In the genomic region with DNA sequence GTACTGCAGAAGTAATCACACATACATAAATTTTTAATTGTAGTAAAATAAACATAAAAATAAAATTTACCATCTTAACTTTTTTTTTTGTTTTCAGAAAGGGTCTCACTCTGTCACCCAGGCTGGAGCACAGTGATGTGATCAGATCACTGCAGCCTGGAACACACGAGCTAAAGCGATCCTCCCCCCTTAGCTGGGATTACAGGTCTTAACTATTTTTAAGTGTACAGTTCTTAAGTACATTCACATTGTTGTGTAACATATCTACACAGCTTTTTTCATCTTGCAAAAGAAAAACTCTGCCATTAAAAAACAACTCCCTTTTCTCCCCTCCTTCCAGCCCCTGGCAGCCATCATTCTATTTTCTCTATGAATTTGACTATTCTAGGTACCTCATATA, we compare ENCODE assay signal across 16 cellular contexts.
DNase-seq lines count a peak whose midpoint lies in the region; ATAC-seq and TF ChIP-seq lines count a peak whose summit lies in the region.
"Had no signal": no experiment of that assay in that cellular context is flagged by ENCODE, and none has a peak within 500 bp of the region (broad histone marks: within the 10 kb centered on the region; RNA-seq: fewer than 3 reads in every experiment).

No MANE protein-coding gene starts in this region.

- H3K36me3 Mint-ChIP-seq in WTC11: peaks cover 59% of the 10 kb centered on the region

- H3K4me3 Mint-ChIP-seq in WTC11: no peak overlapping the region

- peaks cover 33% of the 10 kb centered on the region for H3K36me3 ChIP-seq in left ventricle myocardium inferior
- peaks cover 16% of the 10 kb centered on the region for H3K36me3 ChIP-seq in upper lobe of right lung

- peak overlapping the region; percentile 68 for H3K27ac ChIP-seq in left ventricle myocardium inferior (replicated peaks)
- H3K27ac ChIP-seq in dorsolateral prefrontal cortex: peak overlapping the region in 37 of 59 donors; percentile 0 to 83 (median 44)
- no peak overlapping the region for H3K27ac ChIP-seq in upper lobe of right lung
- H3K27ac ChIP-seq: C4-2B, RWPE1 had no signal

- H3K4me1 Mint-ChIP-seq in WTC11: peaks cover 26% of the 10 kb centered on the region

- intact Hi-C loops in left ventricle myocardium inferior (cut with micrococcal nuclease): no loop called here
- intact Hi-C loops in left cardiac atrium (cut with DNase I): no loop called here
- intact Hi-C loops in dorsolateral prefrontal cortex (cut with DNase I): loop anchor here in 1 of 2 donors (5.0 kb wide), 1 partner anchor 215 kb away; no protein-coding TSS in a partner anchor
- intact Hi-C loops in upper lobe of right lung (cut with DNase I): no loop called here

- TF ChIP-seq CTCF in left ventricle myocardium inferior (IDR thresholded peaks at IDR 0.05; ENCODE audit: borderline replicate concordance) (no peak), WTC11 (IDR thresholded peaks at IDR 0.05) (no peak), dorsolateral prefrontal cortex (IDR thresholded peaks at IDR 0.05 in 54 of 56, conservative IDR thresholded peaks at IDR 0.05 in 2 of 56; ENCODE audit: low read depth in 1 of 56, partially characterized antibody in 56 of 56) (no peak), upper lobe of right lung (IDR thresholded peaks at IDR 0.05) (no peak)

- peaks cover 5% of the 10 kb centered on the region; the same call in 1 of the 2 replicates for H3K27me3 Mint-ChIP-seq in WTC11 (ENCODE audit: low read depth)

- CTCF ChIA-PET in WTC11 (lab: Charles Lee): no interaction called here

- H3K4me1 ChIP-seq in left ventricle myocardium inferior: peaks cover 53% of the 10 kb centered on the region
- peaks cover 8% of the 10 kb centered on the region for H3K4me1 ChIP-seq in upper lobe of right lung

- POLR2A ChIA-PET in WTC11 (lab: Charles Lee): no interaction called here

- peaks cover 30% of the 10 kb centered on the region for H3K9me3 Mint-ChIP-seq in WTC11

- H3K4me3 ChIP-seq in left ventricle myocardium inferior (no peak overlapping the region), dorsolateral prefrontal cortex (no peak overlapping the region), upper lobe of right lung (no peak overlapping the region)

- no peaks in the 10 kb centered on the region for H3K27me3 ChIP-seq in left ventricle myocardium inferior (ENCODE audit: low read depth)
- H3K27me3 ChIP-seq in dorsolateral prefrontal cortex: no peaks in the 10 kb centered on the region
- no peaks in the 10 kb centered on the region for H3K27me3 ChIP-seq in upper lobe of right lung

- DNase-seq in left ventricle myocardium inferior (no peak), left cardiac atrium (no peak), WTC11 (ENCODE audit: low spot score) (no peak), dorsolateral prefrontal cortex (no peak), upper lobe of right lung (no peak), SHP77 (lab: John Stamatoyannopoulos, UW) (no peak), Ammon's horn (ENCODE audit: low spot score) (no peak)
- DNase-seq: ACHN, DMS79 treated with DMSO at 0.1 percent for 48 hours, IMR-90, NCI-H1417 treated with DMSO at 0.1 percent for 48 hours, NCI-H187 treated with DMSO at 0.1 percent for 48 hours, NCI-H345, NCI-H524 treated with DMSO at 0.1 percent for 48 hours had no signal

- ATAC-seq in left cardiac atrium: no peak
- no peak for ATAC-seq in WTC11
- peak; percentile 36 for ATAC-seq in upper lobe of right lung

- H3K9me3 ChIP-seq in left ventricle myocardium inferior (replicated peaks) (peaks cover 15% of the 10 kb centered on the region), upper lobe of right lung (no peaks in the 10 kb centered on the region)

- 0 out of 2 replicates have a peak overlapping the region, but pooled peaks have one; percentile 15 for H3K27ac Mint-ChIP-seq in WTC11

TF ChIP-seq in WTC11, 78 proteins besides CTCF, POLR2A, EP300 and RAD21:
- TF ChIP-seq ELF4 (CRISPR knock-in tag; IDR thresholded peaks at IDR 0.05; ENCODE audit: low read depth) (no peak), TEAD1 (CRISPR knock-in tag; IDR thresholded peaks at IDR 0.05) (no peak), EMX1 (CRISPR knock-in tag; IDR thresholded peaks at IDR 0.05) (no peak), NFYB (CRISPR knock-in tag; conservative IDR thresholded peaks at IDR 0.05; ENCODE audit: low read depth) (no peak), GRHL2 (CRISPR knock-in tag; IDR thresholded peaks at IDR 0.05; ENCODE audit: insufficient replicate concordance, severe bottlenecking) (no peak), CREB1 (CRISPR knock-in tag; IDR thresholded peaks at IDR 0.05) (no peak)
- TF ChIP-seq, protein P1, sequence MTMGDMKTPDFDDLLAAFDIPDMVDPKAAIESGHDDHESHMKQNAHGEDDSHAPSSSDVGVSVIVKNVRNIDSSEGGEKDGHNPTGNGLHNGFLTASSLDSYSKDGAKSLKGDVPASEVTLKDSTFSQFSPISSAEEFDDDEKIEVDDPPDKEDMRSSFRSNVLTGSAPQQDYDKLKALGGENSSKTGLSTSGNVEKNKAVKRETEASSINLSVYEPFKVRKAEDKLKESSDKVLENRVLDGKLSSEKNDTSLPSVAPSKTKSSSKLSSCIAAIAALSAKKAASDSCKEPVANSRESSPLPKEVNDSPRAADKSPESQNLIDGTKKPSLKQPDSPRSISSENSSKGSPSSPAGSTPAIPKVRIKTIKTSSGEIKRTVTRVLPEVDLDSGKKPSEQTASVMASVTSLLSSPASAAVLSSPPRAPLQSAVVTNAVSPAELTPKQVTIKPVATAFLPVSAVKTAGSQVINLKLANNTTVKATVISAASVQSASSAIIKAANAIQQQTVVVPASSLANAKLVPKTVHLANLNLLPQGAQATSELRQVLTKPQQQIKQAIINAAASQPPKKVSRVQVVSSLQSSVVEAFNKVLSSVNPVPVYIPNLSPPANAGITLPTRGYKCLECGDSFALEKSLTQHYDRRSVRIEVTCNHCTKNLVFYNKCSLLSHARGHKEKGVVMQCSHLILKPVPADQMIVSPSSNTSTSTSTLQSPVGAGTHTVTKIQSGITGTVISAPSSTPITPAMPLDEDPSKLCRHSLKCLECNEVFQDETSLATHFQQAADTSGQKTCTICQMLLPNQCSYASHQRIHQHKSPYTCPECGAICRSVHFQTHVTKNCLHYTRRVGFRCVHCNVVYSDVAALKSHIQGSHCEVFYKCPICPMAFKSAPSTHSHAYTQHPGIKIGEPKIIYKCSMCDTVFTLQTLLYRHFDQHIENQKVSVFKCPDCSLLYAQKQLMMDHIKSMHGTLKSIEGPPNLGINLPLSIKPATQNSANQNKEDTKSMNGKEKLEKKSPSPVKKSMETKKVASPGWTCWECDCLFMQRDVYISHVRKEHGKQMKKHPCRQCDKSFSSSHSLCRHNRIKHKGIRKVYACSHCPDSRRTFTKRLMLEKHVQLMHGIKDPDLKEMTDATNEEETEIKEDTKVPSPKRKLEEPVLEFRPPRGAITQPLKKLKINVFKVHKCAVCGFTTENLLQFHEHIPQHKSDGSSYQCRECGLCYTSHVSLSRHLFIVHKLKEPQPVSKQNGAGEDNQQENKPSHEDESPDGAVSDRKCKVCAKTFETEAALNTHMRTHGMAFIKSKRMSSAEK (CRISPR knock-in tag; IDR thresholded peaks at IDR 0.05; ENCODE audit: borderline replicate concordance): no peak
- TF ChIP-seq, protein P2, sequence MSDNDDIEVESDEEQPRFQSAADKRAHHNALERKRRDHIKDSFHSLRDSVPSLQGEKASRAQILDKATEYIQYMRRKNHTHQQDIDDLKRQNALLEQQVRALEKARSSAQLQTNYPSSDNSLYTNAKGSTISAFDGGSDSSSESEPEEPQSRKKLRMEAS (CRISPR knock-in tag; IDR thresholded peaks at IDR 0.05): no peak
- TF ChIP-seq, protein P3, sequence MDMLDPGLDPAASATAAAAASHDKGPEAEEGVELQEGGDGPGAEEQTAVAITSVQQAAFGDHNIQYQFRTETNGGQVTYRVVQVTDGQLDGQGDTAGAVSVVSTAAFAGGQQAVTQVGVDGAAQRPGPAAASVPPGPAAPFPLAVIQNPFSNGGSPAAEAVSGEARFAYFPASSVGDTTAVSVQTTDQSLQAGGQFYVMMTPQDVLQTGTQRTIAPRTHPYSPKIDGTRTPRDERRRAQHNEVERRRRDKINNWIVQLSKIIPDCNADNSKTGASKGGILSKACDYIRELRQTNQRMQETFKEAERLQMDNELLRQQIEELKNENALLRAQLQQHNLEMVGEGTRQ (CRISPR knock-in tag; IDR thresholded peaks at IDR 0.05): no peak
- TF ChIP-seq, protein P4, sequence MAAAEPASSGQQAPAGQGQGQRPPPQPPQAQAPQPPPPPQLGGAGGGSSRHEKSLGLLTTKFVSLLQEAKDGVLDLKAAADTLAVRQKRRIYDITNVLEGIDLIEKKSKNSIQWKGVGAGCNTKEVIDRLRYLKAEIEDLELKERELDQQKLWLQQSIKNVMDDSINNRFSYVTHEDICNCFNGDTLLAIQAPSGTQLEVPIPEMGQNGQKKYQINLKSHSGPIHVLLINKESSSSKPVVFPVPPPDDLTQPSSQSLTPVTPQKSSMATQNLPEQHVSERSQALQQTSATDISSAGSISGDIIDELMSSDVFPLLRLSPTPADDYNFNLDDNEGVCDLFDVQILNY (CRISPR knock-in tag; IDR thresholded peaks at IDR 0.05): no peak
TF ChIP-seq in WTC11: peak in this region for 0.
